8 cellular contexts compared by ENCODE assay signal in the genomic region with DNA sequence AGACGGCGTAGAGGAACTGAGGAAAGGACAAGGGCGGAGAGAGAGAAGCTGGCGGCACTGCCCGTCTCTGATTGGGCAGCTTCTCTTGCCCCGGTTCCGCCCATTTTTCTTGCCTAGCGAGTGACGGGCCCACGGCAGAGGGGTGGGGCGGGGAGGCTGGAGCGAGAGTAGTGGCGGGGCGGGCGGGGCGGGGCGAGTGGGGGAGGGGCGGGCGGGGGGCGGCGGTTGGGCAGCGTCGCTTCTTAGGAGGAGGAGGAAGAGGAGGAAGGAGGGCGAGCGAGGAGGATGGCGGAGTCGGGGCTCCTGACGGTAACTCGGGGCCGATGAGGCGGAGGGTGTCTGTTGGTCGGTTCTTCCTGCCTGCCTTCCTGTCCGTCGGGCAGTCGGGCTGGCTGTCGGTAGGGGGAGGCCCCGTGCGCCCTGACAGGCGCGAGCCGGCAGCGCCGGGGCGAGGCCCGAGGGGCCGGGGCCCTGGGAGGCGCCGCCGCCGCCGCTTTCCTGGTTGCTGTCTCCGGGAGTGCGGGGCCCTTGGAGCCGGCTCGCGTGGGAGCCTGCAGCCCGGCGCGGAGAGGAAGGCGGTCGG. TPM values are rescaled to one million over a fixed set of nuclear protein-coding genes. Genes with fewer than 3 reads are reported as not detected.
DNase-seq lines count a peak whose midpoint lies in the region; ATAC-seq lines count a peak whose summit lies in the region.

A gene (plus strand): TSS at position 256 of the 583 bp plus-strand sequence. CDS start 44,755 bp downstream, outside the sequence.

- DNase-seq in COLO668 (lab: John Stamatoyannopoulos, UW; ENCODE audit: unreplicated experiment) (peak; percentile 96), dermis blood vessel endothelial cell (no peak), mesendoderm (no peak), NCI-H1930 (lab: John Stamatoyannopoulos, UW) (no peak)
- DNase-seq in activated CD4-positive, alpha-beta T cell treated with anti-CD3 and anti-CD28 coated beads for 48 hours, result peak; percentile 99
- DNase-seq in stimulated activated CD8-positive, alpha-beta memory T cell treated with anti-CD3 and anti-CD28 coated beads, Interleukin-15, amount 100 ng/mL, for 48 hours (ENCODE audit: low read depth in 2 of 2), result peak; percentile 99

- peak within 1 kb of the TSS; percentile 91 for H2BK5ac ChIP-seq in mesendoderm (ENCODE audit: low read length)

- H3K4me3 ChIP-seq in HUES64 (ENCODE audit: low read length) (peak within 1 kb of the TSS; percentile 89), mesendoderm (ENCODE audit: low read length) (peak within 1 kb of the TSS; percentile 87)

- H3K9ac ChIP-seq in HUES64 (ENCODE audit: low read depth, low read length) (peak within 1 kb of the TSS; percentile 81), mesendoderm (ENCODE audit: low read length) (peak within 1 kb of the TSS; percentile 90)

- H3K23ac ChIP-seq in mesendoderm (ENCODE audit: low read length), result no peak within 1 kb of the TSS

- peak; percentile 0 for ATAC-seq in GM19468 (IDR thresholded peaks at IDR 0.05; ENCODE audit: extremely low read depth, unreplicated experiment)

- no peaks in the 10 kb centered on the region for H3K27me3 ChIP-seq in HUES64 (ENCODE audit: insufficient read depth, low read length)
- H3K27me3 ChIP-seq in mesendoderm (ENCODE audit: insufficient read depth, low read length, poor library complexity), result no peaks in the 10 kb centered on the region

- peak within 1 kb of the TSS; percentile 78 for H3K18ac ChIP-seq in mesendoderm (ENCODE audit: low read length)

- peak within 1 kb of the TSS; percentile 4 for H2BK120ac ChIP-seq in mesendoderm (ENCODE audit: low read depth, low read length)

- peaks cover 30% of the 10 kb centered on the region for H3K4me1 ChIP-seq in HUES64 (ENCODE audit: insufficient read depth, low read length)
- peaks cover 5% of the 10 kb centered on the region for H3K4me1 ChIP-seq in mesendoderm (ENCODE audit: control insufficient read depth, low read depth, low read length)

- H3K27ac ChIP-seq in HUES64 (ENCODE audit: low read depth, low read length) (peak within 1 kb of the TSS; percentile 97), mesendoderm (ENCODE audit: low read depth, low read length) (peak within 1 kb of the TSS; percentile 98)

- H3K79me1 ChIP-seq in mesendoderm (ENCODE audit: low read length), result peaks cover 2% of the 10 kb centered on the region

- no peak within 1 kb of the TSS for H4K5ac ChIP-seq in mesendoderm (ENCODE audit: low read length)

- under 1% methylated on average over 47 of the region's 61 CpGs for WGBS in HUES64
- WGBS in mesendoderm (ENCODE audit: extremely low coverage, insufficient coverage, low lambda C conversion rate), result no CpG with 5 or more reads among the region's 61 CpGs

- H3K79me2 ChIP-seq in mesendoderm (ENCODE audit: control insufficient read depth, insufficient read depth, low read length), result peaks cover 18% of the 10 kb centered on the region

- H3K9me3 ChIP-seq in HUES64 (ENCODE audit: insufficient read depth, low read depth, low read length), result no peaks in the 10 kb centered on the region

- H3K36me3 ChIP-seq in HUES64 (ENCODE audit: insufficient read depth, low read length) (no peaks in the 10 kb centered on the region), mesendoderm (ENCODE audit: control insufficient read depth, insufficient read depth, low read length) (no peaks in the 10 kb centered on the region)

- H3K4ac ChIP-seq in mesendoderm (ENCODE audit: low read depth, low read length), result peak within 1 kb of the TSS; percentile 72

- H2AK5ac ChIP-seq in mesendoderm (ENCODE audit: low read length), result no peak within 1 kb of the TSS

- peak within 1 kb of the TSS; percentile 33 for H3K4me2 ChIP-seq in mesendoderm (ENCODE audit: low read length)

- peak within 1 kb of the TSS; percentile 98 for H3K56ac ChIP-seq in mesendoderm (ENCODE audit: low read length)

- no peak within 1 kb of the TSS for H2BK15ac ChIP-seq in mesendoderm (replicated peaks; ENCODE audit: low read depth)

- peak within 1 kb of the TSS; percentile 1 for H4K8ac ChIP-seq in mesendoderm (ENCODE audit: low read depth, low read length)

RNA-seq across cellular contexts. Expression of the gene that starts here (rescaled TPM):
- 16.3 TPM for polyA plus RNA-seq in HUES64 (2013, experiment 1 of 2)
- 18.4 TPM for polyA plus RNA-seq in HUES64 (2013, experiment 2 of 2)
- total RNA-seq in dermis blood vessel endothelial cell, result 62.3 and 70.6 TPM in 2 replicates
- 23.7 TPM for polyA plus RNA-seq in mesendoderm (2013, experiment 1 of 2)
- 22.6 TPM for polyA plus RNA-seq in mesendoderm (2013, experiment 2 of 2)

Comparison
In these comparisons a context has a peak if more than half of its experiments do, and no peak if none do; other contexts are left out.
1. DNase-seq: peak in COLO668 (single experiment), activated CD4-positive, alpha-beta T cell treated with anti-CD3 and anti-CD28 coated beads for 48 hours (single experiment) and stimulated activated CD8-positive, alpha-beta memory T cell treated with anti-CD3 and anti-CD28 coated beads, Interleukin-15, amount 100 ng/mL, for 48 hours (2 of 2); none in dermis blood vessel endothelial cell (single experiment), mesendoderm (single experiment) and NCI-H1930 (0 of 2).